Comparison of ENCODE assay signal across 17 cellular contexts in the genomic region with DNA sequence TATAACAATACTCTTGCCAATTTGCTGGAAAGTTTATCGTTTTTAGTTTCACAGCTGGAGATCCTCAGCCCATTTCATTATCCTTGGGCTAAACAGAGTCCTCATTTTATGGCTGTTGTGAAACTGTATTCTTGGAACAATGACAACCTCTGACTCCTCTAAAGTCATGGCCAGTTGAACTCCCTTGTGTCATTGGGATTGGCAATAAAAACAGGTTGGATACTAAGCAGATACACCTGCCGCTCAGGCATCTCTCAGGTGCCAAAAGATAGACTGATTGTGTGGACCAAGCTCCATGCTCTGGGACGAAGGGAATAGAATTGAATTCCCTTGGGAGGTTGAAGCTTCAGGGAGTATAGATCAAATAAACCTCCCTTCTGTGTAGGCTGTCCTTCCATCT.
"Had no signal": no experiment of that assay in that cellular context is flagged by ENCODE, and none has a peak within 500 bp of the region (broad histone marks: within the 10 kb centered on the region; RNA-seq: fewer than 3 reads in every experiment).

No MANE protein-coding gene starts in this region.

- H3K27ac Mint-ChIP-seq: activated CD8-positive, alpha-beta T cell treated with anti-CD3 and anti-CD28 coated beads, Interleukin-2, amount 10 ng/mL, durations not matched to agents 7 days and 5 days; activated naive CD8-positive, alpha-beta T cell; dendritic cell treated with granulocyte-macrophage colony-stimulating factor and Interleukin-4, amounts not matched to agents 40 ng/mL and 50 ng/mL, for 4 days; stimulated activated naive B cell treated with anti-CD40 and anti-IgM and Interleukin-4, amounts not matched to agents 10 μg/mL and 1 μg/mL and 100 μg/mL, for 72 hours had no signal

- H3K27me3 Mint-ChIP-seq: stimulated activated naive B cell treated with anti-CD40 and anti-IgM and Interleukin-4, amounts not matched to agents 10 μg/mL and 1 μg/mL and 100 μg/mL, for 72 hours had no signal

- H3K36me3 Mint-ChIP-seq: activated naive CD8-positive, alpha-beta T cell; stimulated activated naive B cell treated with anti-CD40 and anti-IgM and Interleukin-4, amounts not matched to agents 10 μg/mL and 1 μg/mL and 100 μg/mL, for 72 hours had no signal

- ATAC-seq: activated CD8-positive, alpha-beta T cell treated with anti-CD3 and anti-CD28 coated beads, Interleukin-2, amount 10 ng/mL, durations not matched to agents 7 days and 5 days; body of pancreas; gastroesophageal sphincter; stimulated activated naive B cell treated with anti-CD40 and anti-IgM and Interleukin-4, amounts not matched to agents 10 μg/mL and 1 μg/mL and 100 μg/mL, for 72 hours had no signal

- DNase-seq: activated CD4-positive, alpha-beta T cell treated with anti-CD3 and anti-CD28 coated beads for 4 hours; activated CD8-positive, alpha-beta memory T cell treated with anti-CD3 and anti-CD28 coated beads, Interleukin-2, amount 50 U/mL, for 48 hours; activated CD8-positive, alpha-beta T cell treated with anti-CD3 and anti-CD28 coated beads, Interleukin-2, amount 10 ng/mL, durations not matched to agents 7 days and 5 days; activated gamma-delta T cell treated with Interleukin-2 at 50 U/mL for 16 hours; amygdala; body of pancreas; effector memory CD4-positive, alpha-beta T cell; islet precursor cell; stimulated activated CD4-positive, alpha-beta T cell treated with anti-CD3 and anti-CD28 coated beads, Interleukin-15, amount 100 ng/mL, for 24 hours; stimulated activated CD4-positive, alpha-beta T cell treated with anti-CD3 and anti-CD28 coated beads, Interleukin-4, amount 100 ng/mL, for 1 hour; stimulated activated naive B cell treated with anti-CD40 and anti-IgM and Interleukin-4, amounts not matched to agents 10 μg/mL and 1 μg/mL and 100 μg/mL, for 72 hours; T-helper 2 cell; tibial artery had no signal

- H3K4me3 Mint-ChIP-seq: activated CD8-positive, alpha-beta T cell treated with anti-CD3 and anti-CD28 coated beads, Interleukin-2, amount 10 ng/mL, durations not matched to agents 7 days and 5 days; activated naive CD8-positive, alpha-beta T cell; dendritic cell treated with granulocyte-macrophage colony-stimulating factor and Interleukin-4, amounts not matched to agents 40 ng/mL and 50 ng/mL, for 4 days; neural crest cell; stimulated activated naive B cell treated with anti-CD40 and anti-IgM and Interleukin-4, amounts not matched to agents 10 μg/mL and 1 μg/mL and 100 μg/mL, for 72 hours had no signal

- H3K4me1 Mint-ChIP-seq: stimulated activated naive B cell treated with anti-CD40 and anti-IgM and Interleukin-4, amounts not matched to agents 10 μg/mL and 1 μg/mL and 100 μg/mL, for 72 hours had no signal
